ENCODE assay signal across 16 cellular contexts in the genomic region with DNA sequence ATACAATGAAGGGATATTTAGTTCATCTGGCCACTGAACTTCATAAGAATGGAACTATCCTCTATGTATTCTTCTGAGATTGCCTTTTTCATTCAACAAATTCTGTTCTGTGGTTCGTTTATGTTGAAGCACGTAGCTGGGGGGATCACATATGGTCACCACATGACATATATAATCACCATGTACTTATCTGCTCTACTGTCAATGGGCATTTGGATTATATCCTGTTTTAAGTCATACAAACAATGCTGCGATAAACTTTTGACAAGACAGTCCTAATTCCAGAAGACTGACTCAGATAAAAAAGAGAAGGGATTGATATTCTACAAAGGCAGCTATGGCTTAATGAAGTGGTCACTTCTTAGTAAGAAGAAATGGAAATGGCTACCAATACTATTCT.
DNase-seq lines count a peak whose midpoint lies in the region; ATAC-seq and TF ChIP-seq lines count a peak whose summit lies in the region.
"Had no signal": no experiment of that assay in that cellular context is flagged by ENCODE, and none has a peak within 500 bp of the region (broad histone marks: within the 10 kb centered on the region; RNA-seq: fewer than 3 reads in every experiment).

No MANE protein-coding gene starts in this region.

- no peaks in the 10 kb centered on the region for H3K27me3 ChIP-seq in aorta (ENCODE audit: control insufficient read depth in 1 of 2, insufficient read depth in 2 of 2, low read length in 1 of 2)

- H3K27me3 Mint-ChIP-seq in activated T-cell treated with anti-CD3 and anti-CD28 coated beads, Interleukin-2, amount 50 U/mL, for 24 hours = no peaks in the 10 kb centered on the region
- H3K27me3 Mint-ChIP-seq in stimulated activated naive CD8-positive, alpha-beta T cell treated with anti-CD3 and anti-CD28 coated beads, Interleukin-15, amount 100 ng/mL, for 72 hours = no peaks in the 10 kb centered on the region
- H3K27me3 Mint-ChIP-seq: CD8-positive, alpha-beta memory T cell had no signal

- H3K36me3 ChIP-seq in aorta (ENCODE audit: control insufficient read depth in 1 of 2, insufficient read depth in 2 of 2, low read length in 1 of 2) = peaks cover 8 to 17% of the 10 kb centered on the region in 2 donors

- WGBS in aorta, 2 donors = 75 to 84% methylated on average over 3 of the region's 3 CpGs

- H3K27ac Mint-ChIP-seq in activated T-cell treated with anti-CD3 and anti-CD28 coated beads, Interleukin-2, amount 50 U/mL, for 24 hours = peak overlapping the region; percentile 8
- H3K27ac Mint-ChIP-seq in stimulated activated naive CD8-positive, alpha-beta T cell treated with anti-CD3 and anti-CD28 coated beads, Interleukin-15, amount 100 ng/mL, for 72 hours = peak overlapping the region; percentile 20 to 22
- H3K27ac Mint-ChIP-seq: GM23338 had no signal

- H3K4me3 ChIP-seq in aorta (ENCODE audit: low read length in 2 of 2) = no peak overlapping the region
- H3K4me3 ChIP-seq: GM23338 had no signal

- no peak overlapping the region for H3K4me3 Mint-ChIP-seq in activated T-cell treated with anti-CD3 and anti-CD28 coated beads, Interleukin-2, amount 50 U/mL, for 24 hours
- H3K4me3 Mint-ChIP-seq in stimulated activated naive CD8-positive, alpha-beta T cell treated with anti-CD3 and anti-CD28 coated beads, Interleukin-15, amount 100 ng/mL, for 72 hours = no peak overlapping the region
- H3K4me3 Mint-ChIP-seq: CD14-positive monocyte; CD8-positive, alpha-beta memory T cell; GM23338 had no signal

- H3K9me3 Mint-ChIP-seq in activated T-cell treated with anti-CD3 and anti-CD28 coated beads, Interleukin-2, amount 50 U/mL, for 24 hours = no peaks in the 10 kb centered on the region
- H3K9me3 Mint-ChIP-seq in stimulated activated naive CD8-positive, alpha-beta T cell treated with anti-CD3 and anti-CD28 coated beads, Interleukin-15, amount 100 ng/mL, for 72 hours = no peaks in the 10 kb centered on the region
- H3K9me3 Mint-ChIP-seq: CD14-positive monocyte; CD8-positive, alpha-beta memory T cell; GM23338 had no signal

- H3K9me3 ChIP-seq in aorta (ENCODE audit: control insufficient read depth, low read length) = peaks cover 1% of the 10 kb centered on the region
- H3K9me3 ChIP-seq: Caco-2 had no signal

- peaks cover 96% of the 10 kb centered on the region for H3K36me3 Mint-ChIP-seq in activated T-cell treated with anti-CD3 and anti-CD28 coated beads, Interleukin-2, amount 50 U/mL, for 24 hours (ENCODE audit: low read depth)

- intact Hi-C loops in aorta (cut with DNase I) = no loop called here

- H3K4me1 ChIP-seq in aorta (ENCODE audit: control insufficient read depth in 1 of 2, insufficient read depth in 2 of 2, low read length in 2 of 2) = no peaks in the 10 kb centered on the region
- H3K4me1 ChIP-seq: Caco-2 had no signal

- no peak overlapping the region for H3K27ac ChIP-seq in aorta (ENCODE audit: low read depth in 1 of 2, low read length in 2 of 2)
- H3K27ac ChIP-seq: 22Rv1, HL-60 had no signal

- no peak for DNase-seq in activated T-cell treated with anti-CD3 and anti-CD28 coated beads, Interleukin-2, amount 50 U/mL, for 24 hours
- DNase-seq in activated T-cell treated with anti-CD3 and anti-CD28 coated beads, Interleukin-2, amount 50 U/mL, for 48 hours = no peak
- DNase-seq in stimulated activated naive CD8-positive, alpha-beta T cell treated with anti-CD3 and anti-CD28 coated beads, Interleukin-15, amount 100 ng/mL, for 72 hours = no peak
- DNase-seq in stimulated activated naive CD8-positive, alpha-beta T cell treated with anti-CD3 and anti-CD28 coated beads, Interleukin-15, Interleukin-2, amounts not matched to agents 100 U/mL and 50 U/mL, for 24 hours = no peak
- DNase-seq in midbrain (lab: John Stamatoyannopoulos, UW) (no peak), aorta (no peak)
- DNase-seq: Caco-2; CD8-positive, alpha-beta memory T cell; DND-41; H7 had no signal

- ATAC-seq in stimulated activated naive CD8-positive, alpha-beta T cell treated with anti-CD3 and anti-CD28 coated beads, Interleukin-15, amount 100 ng/mL, for 72 hours = no peak
- no peak for ATAC-seq in stimulated activated naive CD8-positive, alpha-beta T cell treated with anti-CD3 and anti-CD28 coated beads, Interleukin-15, Interleukin-2, amounts not matched to agents 100 U/mL and 50 U/mL, for 24 hours
- ATAC-seq in SK-N-SH treated with all-trans-retinoic acid at 6 μM for 48 hours (no peak), GM21423 (IDR thresholded peaks at IDR 0.05; ENCODE audit: unreplicated experiment) (no peak), aorta (ENCODE audit: low FRiP score) (no peak)
- ATAC-seq: GM23338 had no signal

- H3K4me1 Mint-ChIP-seq in activated T-cell treated with anti-CD3 and anti-CD28 coated beads, Interleukin-2, amount 50 U/mL, for 24 hours (ENCODE audit: low read depth) = no peaks in the 10 kb centered on the region
- no peaks in the 10 kb centered on the region for H3K4me1 Mint-ChIP-seq in stimulated activated naive CD8-positive, alpha-beta T cell treated with anti-CD3 and anti-CD28 coated beads, Interleukin-15, amount 100 ng/mL, for 72 hours
- H3K4me1 Mint-ChIP-seq: CD14-positive monocyte, GM23338 had no signal

TF ChIP-seq in SK-N-SH treated with all-trans-retinoic acid at 6 μM for 48 hours, 23 proteins besides CTCF, POLR2A, EP300 and RAD21:
- no peak for TF ChIP-seq ZFP3 (CRISPR knock-in tag; IDR thresholded peaks at IDR 0.05)
- no peak for TF ChIP-seq ZC3H10 (CRISPR knock-in tag; IDR thresholded peaks at IDR 0.05)
- TF ChIP-seq, protein P1, sequence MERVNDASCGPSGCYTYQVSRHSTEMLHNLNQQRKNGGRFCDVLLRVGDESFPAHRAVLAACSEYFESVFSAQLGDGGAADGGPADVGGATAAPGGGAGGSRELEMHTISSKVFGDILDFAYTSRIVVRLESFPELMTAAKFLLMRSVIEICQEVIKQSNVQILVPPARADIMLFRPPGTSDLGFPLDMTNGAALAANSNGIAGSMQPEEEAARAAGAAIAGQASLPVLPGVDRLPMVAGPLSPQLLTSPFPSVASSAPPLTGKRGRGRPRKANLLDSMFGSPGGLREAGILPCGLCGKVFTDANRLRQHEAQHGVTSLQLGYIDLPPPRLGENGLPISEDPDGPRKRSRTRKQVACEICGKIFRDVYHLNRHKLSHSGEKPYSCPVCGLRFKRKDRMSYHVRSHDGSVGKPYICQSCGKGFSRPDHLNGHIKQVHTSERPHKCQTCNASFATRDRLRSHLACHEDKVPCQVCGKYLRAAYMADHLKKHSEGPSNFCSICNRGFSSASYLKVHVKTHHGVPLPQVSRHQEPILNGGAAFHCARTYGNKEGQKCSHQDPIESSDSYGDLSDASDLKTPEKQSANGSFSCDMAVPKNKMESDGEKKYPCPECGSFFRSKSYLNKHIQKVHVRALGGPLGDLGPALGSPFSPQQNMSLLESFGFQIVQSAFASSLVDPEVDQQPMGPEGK (CRISPR knock-in tag; IDR thresholded peaks at IDR 0.05; ENCODE audit: borderline replicate concordance) = no peak
- no peak for TF ChIP-seq ZNF8 (CRISPR knock-in tag; IDR thresholded peaks at IDR 0.05)
- no peak for TF ChIP-seq ISL1 (CRISPR knock-in tag; IDR thresholded peaks at IDR 0.05)
- no peak for TF ChIP-seq ZNF565 (CRISPR knock-in tag; conservative IDR thresholded peaks at IDR 0.05; ENCODE audit: low read depth)
- TF ChIP-seq, protein P2, sequence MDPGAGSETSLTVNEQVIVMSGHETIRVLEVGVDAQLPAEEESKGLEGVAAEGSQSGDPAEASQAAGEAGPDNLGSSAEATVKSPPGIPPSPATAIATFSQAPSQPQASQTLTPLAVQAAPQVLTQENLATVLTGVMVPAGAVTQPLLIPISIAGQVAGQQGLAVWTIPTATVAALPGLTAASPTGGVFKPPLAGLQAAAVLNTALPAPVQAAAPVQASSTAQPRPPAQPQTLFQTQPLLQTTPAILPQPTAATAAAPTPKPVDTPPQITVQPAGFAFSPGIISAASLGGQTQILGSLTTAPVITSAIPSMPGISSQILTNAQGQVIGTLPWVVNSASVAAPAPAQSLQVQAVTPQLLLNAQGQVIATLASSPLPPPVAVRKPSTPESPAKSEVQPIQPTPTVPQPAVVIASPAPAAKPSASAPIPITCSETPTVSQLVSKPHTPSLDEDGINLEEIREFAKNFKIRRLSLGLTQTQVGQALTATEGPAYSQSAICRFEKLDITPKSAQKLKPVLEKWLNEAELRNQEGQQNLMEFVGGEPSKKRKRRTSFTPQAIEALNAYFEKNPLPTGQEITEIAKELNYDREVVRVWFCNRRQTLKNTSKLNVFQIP (CRISPR knock-in tag; IDR thresholded peaks at IDR 0.05; ENCODE audit: borderline replicate concordance, low read depth) = no peak
- TF ChIP-seq TCF4 (CRISPR knock-in tag; IDR thresholded peaks at IDR 0.05; ENCODE audit: borderline replicate concordance) = peak; percentile 50; the same call in 1 of the 2 replicates
